Comparison of ENCODE assay signal across 1 cellular context in genomic region chr5:67015577-67016290, GRCh38.
TF ChIP-seq lines count a peak whose summit lies in the region.

No MANE protein-coding gene starts in this region.

TF ChIP-seq in SK-N-SH, 30 proteins besides CTCF, POLR2A, EP300 and RAD21 (continued from another document):
- TF ChIP-seq REST (IDR thresholded peaks at IDR 0.05; ENCODE audit: low read depth, low read length): peak; percentile 22; the same call in 1 of the 2 replicates
- TF ChIP-seq GABPA (IDR thresholded peaks at IDR 0.05; ENCODE audit: low read depth): no peak
- TF ChIP-seq FOXJ3 (CRISPR knock-in tag; IDR thresholded peaks at IDR 0.05): no peak
- TF ChIP-seq MXI1 (IDR thresholded peaks at IDR 0.05; ENCODE audit: low read depth, low read length): peak; percentile 21; the same call in 1 of the 2 replicates
- TF ChIP-seq IRF3 (IDR thresholded peaks at IDR 0.05; ENCODE audit: low read depth, low read length): no peak
- no peak for TF ChIP-seq ZBTB33 (IDR thresholded peaks at IDR 0.05; ENCODE audit: borderline replicate concordance, low read depth)
- no peak for TF ChIP-seq NRF1 (IDR thresholded peaks at IDR 0.05; ENCODE audit: low read depth, low read length)
- no peak for TF ChIP-seq ELF1 (IDR thresholded peaks at IDR 0.05)
